Comparison of ENCODE assay signal across 9 cellular contexts in genomic region chr20:38125157-38126056, GRCh38. TPM values are rescaled to one million over a fixed set of nuclear protein-coding genes. Genes with fewer than 3 reads are reported as not detected.
A peak's percentile ranks its signal among the peaks of the same experiment; 100 is the strongest.
DNase-seq lines count a peak whose midpoint lies in the region; ATAC-seq and TF ChIP-seq lines count a peak whose summit lies in the region.
"Had no signal": no experiment of that assay in that cellular context is flagged by ENCODE, and none has a peak within 500 bp of the region (broad histone marks: within the 10 kb centered on the region; RNA-seq: fewer than 3 reads in every experiment).

No MANE protein-coding gene starts in this region.

- H3K27me3 ChIP-seq in body of pancreas, result no peaks in the 10 kb centered on the region
- H3K27me3 ChIP-seq in left lung, result no peaks in the 10 kb centered on the region
- H3K27me3 ChIP-seq in aorta (ENCODE audit: control insufficient read depth in 1 of 2, insufficient read depth in 2 of 2, low read length in 1 of 2), result no peaks in the 10 kb centered on the region

- no peaks in the 10 kb centered on the region for H3K9me3 ChIP-seq in body of pancreas
- no peaks in the 10 kb centered on the region for H3K9me3 ChIP-seq in left lung
- H3K9me3 ChIP-seq in aorta (ENCODE audit: control insufficient read depth, low read length), result no peaks in the 10 kb centered on the region

- WGBS in body of pancreas, 2 donors, result 46 to 48% methylated on average over 16 to 18 of the region's 18 CpGs
- WGBS in aorta, 2 donors, result 17 to 19% methylated on average over 18 of the region's 18 CpGs

- H3K27ac ChIP-seq in body of pancreas, result peak overlapping the region in 2 of 4 donors; percentile 9 to 52
- peak overlapping the region; percentile 16 to 33 for H3K27ac ChIP-seq in left lung
- H3K27ac ChIP-seq in aorta (ENCODE audit: low read depth in 1 of 2, low read length in 2 of 2), result peak overlapping the region; percentile 28 to 91

- TF ChIP-seq CTCF in body of pancreas (IDR thresholded peaks at IDR 0.05) (no peak), left lung (IDR thresholded peaks at IDR 0.05) (no peak)

- no peaks in the 10 kb centered on the region for H3K9me3 Mint-ChIP-seq in activated CD8-positive, alpha-beta memory T cell treated with anti-CD3 and anti-CD28 coated beads, Interleukin-2, amount 10 ng/mL, durations not matched to agents 7 days and 5 days (ENCODE audit: low read depth)
- H3K9me3 Mint-ChIP-seq: activated T-helper 17 cell treated with anti-CD3 and anti-CD28 coated beads, Interleukin-2, amount 50 U/mL, for 72 hours had no signal

- no peak overlapping the region for H3K4me3 Mint-ChIP-seq in activated CD8-positive, alpha-beta memory T cell treated with anti-CD3 and anti-CD28 coated beads, Interleukin-2, amount 10 ng/mL, durations not matched to agents 7 days and 5 days
- H3K4me3 Mint-ChIP-seq: activated T-helper 17 cell treated with anti-CD3 and anti-CD28 coated beads, Interleukin-2, amount 50 U/mL, for 72 hours had no signal

- H3K27me3 Mint-ChIP-seq in activated CD8-positive, alpha-beta memory T cell treated with anti-CD3 and anti-CD28 coated beads, Interleukin-2, amount 10 ng/mL, durations not matched to agents 7 days and 5 days, result no peaks in the 10 kb centered on the region
- H3K27me3 Mint-ChIP-seq: activated T-helper 17 cell treated with anti-CD3 and anti-CD28 coated beads, Interleukin-2, amount 50 U/mL, for 72 hours had no signal

- peaks cover 9% of the 10 kb centered on the region for H3K4me1 Mint-ChIP-seq in activated CD8-positive, alpha-beta memory T cell treated with anti-CD3 and anti-CD28 coated beads, Interleukin-2, amount 10 ng/mL, durations not matched to agents 7 days and 5 days

- POLR2A ChIA-PET in HEK293T (lab: Yijun Ruan, JAX), result no interaction called here

- peaks cover 35% of the 10 kb centered on the region for H3K4me1 ChIP-seq in body of pancreas
- H3K4me1 ChIP-seq in left lung, result peaks cover 8 to 17% of the 10 kb centered on the region in 2 donors
- peaks cover 0 to 2% of the 10 kb centered on the region in 2 donors for H3K4me1 ChIP-seq in aorta (ENCODE audit: control insufficient read depth in 1 of 2, insufficient read depth in 2 of 2, low read length in 2 of 2)

- H3K4me3 ChIP-seq in body of pancreas (no peak overlapping the region), left lung (no peak overlapping the region), aorta (ENCODE audit: low read length in 2 of 2) (no peak overlapping the region)

- ATAC-seq in activated CD8-positive, alpha-beta memory T cell treated with anti-CD3 and anti-CD28 coated beads, Interleukin-2, amount 10 ng/mL, durations not matched to agents 7 days and 5 days, result no peak
- ATAC-seq in body of pancreas (peak; percentile 66), left lung (peak; percentile 75), aorta (ENCODE audit: low FRiP score) (peak; percentile 85), HG03432 (IDR thresholded peaks at IDR 0.05; ENCODE audit: unreplicated experiment) (no peak)

- H3K36me3 ChIP-seq in body of pancreas (replicated peaks in 1 of 2; ENCODE audit: insufficient read depth in 1 of 2, low read depth in 2 of 2), result no peaks in the 10 kb centered on the region
- peaks cover 0 to 10% of the 10 kb centered on the region in 2 donors for H3K36me3 ChIP-seq in left lung
- no peaks in the 10 kb centered on the region for H3K36me3 ChIP-seq in aorta (ENCODE audit: control insufficient read depth in 1 of 2, insufficient read depth in 2 of 2, low read length in 1 of 2)

- H3K27ac Mint-ChIP-seq in activated CD8-positive, alpha-beta memory T cell treated with anti-CD3 and anti-CD28 coated beads, Interleukin-2, amount 10 ng/mL, durations not matched to agents 7 days and 5 days, result no peak overlapping the region
- H3K27ac Mint-ChIP-seq: activated T-helper 17 cell treated with anti-CD3 and anti-CD28 coated beads, Interleukin-2, amount 50 U/mL, for 72 hours had no signal

- no peak for TF ChIP-seq POLR2A in body of pancreas (IDR thresholded peaks at IDR 0.05)

- DNase-seq in activated CD8-positive, alpha-beta memory T cell treated with anti-CD3 and anti-CD28 coated beads, Interleukin-2, amount 50 U/mL, for 48 hours, result peak; percentile 44
- no peak for DNase-seq in activated CD8-positive, alpha-beta memory T cell treated with anti-CD3 and anti-CD28 coated beads, Interleukin-2, amount 10 ng/mL, durations not matched to agents 7 days and 5 days
- DNase-seq in body of pancreas, result peak; percentile 70 to 90 (median 88)
- DNase-seq in left lung, result peak in 1 of 2 donors; percentile 73
- peak; percentile 94 to 95 for DNase-seq in aorta
- no peak for DNase-seq in HEK293T (ENCODE audit: extremely low spot score)
- DNase-seq in NCI-H526 (lab: John Stamatoyannopoulos, UW), result no peak

- intact Hi-C loops in body of pancreas (cut with DNase I), result no loop called here
- intact Hi-C loops in left lung (cut with DNase I), result no loop called here
- intact Hi-C loops in aorta (cut with DNase I), result no loop called here

- CTCF ChIA-PET in activated CD8-positive, alpha-beta memory T cell treated with anti-CD3 and anti-CD28 coated beads, Interleukin-2, amount 10 ng/mL, durations not matched to agents 7 days and 5 days (lab: Charles Lee), result interaction anchor here (1.2 kb wide), 1 partner anchor 67 kb away, joined by 4 read pairs; no protein-coding TSS in a partner anchor
- CTCF ChIA-PET in HEK293T (lab: Yijun Ruan, JAX), result no interaction called here

- H3K36me3 Mint-ChIP-seq in activated CD8-positive, alpha-beta memory T cell treated with anti-CD3 and anti-CD28 coated beads, Interleukin-2, amount 10 ng/mL, durations not matched to agents 7 days and 5 days, result no peaks in the 10 kb centered on the region

TF ChIP-seq in HEK293T, 16 proteins besides CTCF, POLR2A, EP300 and RAD21:
- no peak for TF ChIP-seq ELF4 (IDR thresholded peaks at IDR 0.05)
- no peak for TF ChIP-seq SP1 (IDR thresholded peaks at IDR 0.05)
- TF ChIP-seq LEF1 (IDR thresholded peaks at IDR 0.05; ENCODE audit: borderline replicate concordance), result no peak
- no peak for TF ChIP-seq BHLHE40 (IDR thresholded peaks at IDR 0.05; ENCODE audit: borderline replicate concordance)
- TF ChIP-seq FOXM1 (IDR thresholded peaks at IDR 0.05; ENCODE audit: borderline replicate concordance), result no peak
- no peak for TF ChIP-seq NFRKB (IDR thresholded peaks at IDR 0.05)
- TF ChIP-seq ZNF384 (IDR thresholded peaks at IDR 0.05), result no peak
- TF ChIP-seq SUZ12 (IDR thresholded peaks at IDR 0.05), result no peak
- TF ChIP-seq L3MBTL2 (conservative IDR thresholded peaks at IDR 0.05), result no peak
- TF ChIP-seq HDGF (IDR thresholded peaks at IDR 0.05; ENCODE audit: borderline replicate concordance), result no peak
- TF ChIP-seq FOXK2 (IDR thresholded peaks at IDR 0.05), result no peak
- no peak for TF ChIP-seq ARNT (IDR thresholded peaks at IDR 0.05)
- TF ChIP-seq CTBP1 (IDR thresholded peaks at IDR 0.05; ENCODE audit: borderline replicate concordance), result no peak
- TF ChIP-seq FOXA1 (IDR thresholded peaks at IDR 0.05), result no peak
- no peak for TF ChIP-seq PKNOX1 (IDR thresholded peaks at IDR 0.05)
- no peak for TF ChIP-seq TARDBP (IDR thresholded peaks at IDR 0.05)

RNA-seq across cellular contexts. Expression of gene TGM2, which starts 39.7 kb away (rescaled TPM):
- under 1 TPM; 0.35 TPM for total RNA-seq in activated CD8-positive, alpha-beta memory T cell treated with anti-CD3 and anti-CD28 coated beads, Interleukin-2, amount 10 ng/mL, durations not matched to agents 7 days and 5 days
- total RNA-seq in body of pancreas (10 to 100 TPM; 17.1 to 27.5 TPM), left lung (100 to 1,000 TPM; 174 to 391 TPM), aorta (100 to 1,000 TPM; 449 to 561 TPM)
- 100 to 1,000 TPM in 1 of 2 donors, 10 to 100 TPM in 1; 44.2 to 193 TPM for polyA plus RNA-seq in aorta

Comparison
In these comparisons a context has a peak if more than half of its experiments do, and no peak if none do; other contexts are left out.
1. DNase-seq: peak in activated CD8-positive, alpha-beta memory T cell treated with anti-CD3 and anti-CD28 coated beads, Interleukin-2, amount 50 U/mL, for 48 hours (single experiment), body of pancreas (4 of 4) and aorta (2 of 2); none in activated CD8-positive, alpha-beta memory T cell treated with anti-CD3 and anti-CD28 coated beads, Interleukin-2, amount 10 ng/mL, durations not matched to agents 7 days and 5 days (single experiment), HEK293T (single experiment) and NCI-H526 (0 of 2).
2. ATAC-seq: peak in body of pancreas (single experiment), left lung (single experiment) and aorta (single experiment); none in activated CD8-positive, alpha-beta memory T cell treated with anti-CD3 and anti-CD28 coated beads, Interleukin-2, amount 10 ng/mL, durations not matched to agents 7 days and 5 days (single experiment) and HG03432 (single experiment).
3. RNA of gene TGM2, which starts 39.7 kb away (total RNA-seq): 449 to 561 TPM in aorta, 174 to 391 TPM in left lung and 17.1 to 27.5 TPM in body of pancreas; 0.35 TPM in activated CD8-positive, alpha-beta memory T cell treated with anti-CD3 and anti-CD28 coated beads, Interleukin-2, amount 10 ng/mL, durations not matched to agents 7 days and 5 days; every median in the first group is over 10 times any median in the second.